ENCODE assay signal across 1 cellular context in genomic region chr17:77494664-77495435, GRCh38.
A peak's percentile ranks its signal among the peaks of the same experiment; 100 is the strongest.
TF ChIP-seq lines count a peak whose summit lies in the region.

No MANE protein-coding gene starts in this region.

TF ChIP-seq in K562, 482 proteins besides CTCF, POLR2A, EP300 and RAD21 (continued from another document and continues in another):
- no peak for TF ChIP-seq E2F8 (IDR thresholded peaks at IDR 0.05; ENCODE audit: low read depth, partially characterized antibody)
- TF ChIP-seq MAZ (CRISPR knock-in tag; conservative IDR thresholded peaks at IDR 0.05 in 1 of 2, IDR thresholded peaks at IDR 0.05 in 1 of 2) = peak in 1 of 2 experiments; percentile 66; a peak in 2 of 4 replicates
- no peak for TF ChIP-seq PRDM10 (IDR thresholded peaks at IDR 0.05; ENCODE audit: partially characterized antibody)
- TF ChIP-seq ZNF696 (CRISPR knock-in tag; conservative IDR thresholded peaks at IDR 0.05) = no peak
- no peak for TF ChIP-seq ZNF551 (CRISPR knock-in tag; IDR thresholded peaks at IDR 0.05)
- TF ChIP-seq ZNF175 (CRISPR knock-in tag; IDR thresholded peaks at IDR 0.05; ENCODE audit: low read depth) = no peak
- no peak for TF ChIP-seq MLLT1 (IDR thresholded peaks at IDR 0.05)
- TF ChIP-seq RFX5 (IDR thresholded peaks at IDR 0.05; ENCODE audit: low read depth, low read length) = no peak
- 0 out of 2 replicates have a peak, but pooled peaks have one; percentile 6 for TF ChIP-seq JUND (IDR thresholded peaks at IDR 0.05; ENCODE audit: borderline replicate concordance, low read depth, low read length)
- TF ChIP-seq JUND (tag; IDR thresholded peaks at IDR 0.05; ENCODE audit: borderline replicate concordance, low read depth, low read length) = no peak
- peak; percentile 58; the same call in 1 of the 2 replicates for TF ChIP-seq SP1 (CRISPR knock-in tag; IDR thresholded peaks at IDR 0.05)
- TF ChIP-seq HMG20A (CRISPR knock-in tag; conservative IDR thresholded peaks at IDR 0.05) = no peak
- peak; percentile 30; the same call in 1 of the 2 replicates for TF ChIP-seq ZNF24 (IDR thresholded peaks at IDR 0.05)
- TF ChIP-seq NR4A1 (CRISPR knock-in tag; IDR thresholded peaks at IDR 0.05) = no peak
- TF ChIP-seq NR4A1 (tag; IDR thresholded peaks at IDR 0.05) = no peak
- TF ChIP-seq PHF20 (IDR thresholded peaks at IDR 0.05; ENCODE audit: partially characterized antibody) = no peak
- peak; percentile 33; the same call in 1 of the 2 replicates for TF ChIP-seq POLR2G (IDR thresholded peaks at IDR 0.05; ENCODE audit: low read depth, low read length)
- 0 out of 2 replicates have a peak, but pooled peaks have one; percentile 13 for TF ChIP-seq ESRRA (IDR thresholded peaks at IDR 0.05; ENCODE audit: borderline replicate concordance, low read depth)
- no peak for TF ChIP-seq NFYB (IDR thresholded peaks at IDR 0.05; ENCODE audit: extremely low read depth, insufficient read length)
- TF ChIP-seq DMBX1 (CRISPR knock-in tag; IDR thresholded peaks at IDR 0.05; ENCODE audit: borderline replicate concordance) = no peak
- no peak for TF ChIP-seq DNMT1 (IDR thresholded peaks at IDR 0.05)
- TF ChIP-seq STAG1 (CRISPR knock-in tag; IDR thresholded peaks at IDR 0.05; ENCODE audit: borderline replicate concordance) = peak; percentile 89; the same call in 1 of the 2 replicates
- TF ChIP-seq AFF1 (IDR thresholded peaks at IDR 0.05; ENCODE audit: low read depth in 1 of 2, partially characterized antibody in 2 of 2) = no peak
- peak; percentile 52; the same call in 1 of the 2 replicates for TF ChIP-seq CTBP1 (IDR thresholded peaks at IDR 0.05; ENCODE audit: borderline replicate concordance)
- TF ChIP-seq CC2D1A (IDR thresholded peaks at IDR 0.05) = peak; percentile 85
- peak; percentile 92 for TF ChIP-seq ARID2 (IDR thresholded peaks at IDR 0.05)
- TF ChIP-seq HDGF (IDR thresholded peaks at IDR 0.05) = 0 out of 2 replicates have a peak, but pooled peaks have one; percentile 63
- TF ChIP-seq GABPB1 (CRISPR knock-in tag; IDR thresholded peaks at IDR 0.05) = peak; percentile 28; the same call in 1 of the 2 replicates
- no peak for TF ChIP-seq ATF2 (CRISPR knock-in tag; IDR thresholded peaks at IDR 0.05)
- TF ChIP-seq CTCFL (IDR thresholded peaks at IDR 0.05; ENCODE audit: borderline replicate concordance, insufficient read depth, low read depth, low read length, poor library complexity, severe bottlenecking) = peak; percentile 4
- TF ChIP-seq ZNF592 (IDR thresholded peaks at IDR 0.05) = no peak
- TF ChIP-seq ZNF740 (CRISPR knock-in tag; IDR thresholded peaks at IDR 0.05) = no peak
- TF ChIP-seq ZNF740 (tag; IDR thresholded peaks at IDR 0.05) = no peak
- TF ChIP-seq HNRNPL (IDR thresholded peaks at IDR 0.05; ENCODE audit: low read depth, low read length) = no peak
- TF ChIP-seq SMC3 (conservative IDR thresholded peaks at IDR 0.05; ENCODE audit: insufficient read depth, low read depth, low read length) = peak; percentile 97
- 0 out of 2 replicates have a peak, but pooled peaks have one; percentile 24 for TF ChIP-seq MYC (IDR thresholded peaks at IDR 0.05; ENCODE audit: low read depth, low read length)
- TF ChIP-seq MYC (CRISPR knock-in tag; IDR thresholded peaks at IDR 0.05; ENCODE audit: borderline replicate concordance, low read depth) = no peak
- no peak for TF ChIP-seq HCFC1 (IDR thresholded peaks at IDR 0.05; ENCODE audit: low read depth, low read length)
- TF ChIP-seq MEIS2 (IDR thresholded peaks at IDR 0.05; ENCODE audit: partially characterized antibody) = peak; percentile 36
- TF ChIP-seq RCOR1 (IDR thresholded peaks at IDR 0.05; ENCODE audit: borderline replicate concordance in 1 of 2, low read depth in 2 of 2, low read length in 2 of 2) = peak in 1 of 2 experiments; percentile 62; a peak in 1 of 4 replicates
- TF ChIP-seq JUNB (CRISPR knock-in tag; conservative IDR thresholded peaks at IDR 0.05) = no peak
